22 cellular contexts compared by ENCODE assay signal in the genomic region with DNA sequence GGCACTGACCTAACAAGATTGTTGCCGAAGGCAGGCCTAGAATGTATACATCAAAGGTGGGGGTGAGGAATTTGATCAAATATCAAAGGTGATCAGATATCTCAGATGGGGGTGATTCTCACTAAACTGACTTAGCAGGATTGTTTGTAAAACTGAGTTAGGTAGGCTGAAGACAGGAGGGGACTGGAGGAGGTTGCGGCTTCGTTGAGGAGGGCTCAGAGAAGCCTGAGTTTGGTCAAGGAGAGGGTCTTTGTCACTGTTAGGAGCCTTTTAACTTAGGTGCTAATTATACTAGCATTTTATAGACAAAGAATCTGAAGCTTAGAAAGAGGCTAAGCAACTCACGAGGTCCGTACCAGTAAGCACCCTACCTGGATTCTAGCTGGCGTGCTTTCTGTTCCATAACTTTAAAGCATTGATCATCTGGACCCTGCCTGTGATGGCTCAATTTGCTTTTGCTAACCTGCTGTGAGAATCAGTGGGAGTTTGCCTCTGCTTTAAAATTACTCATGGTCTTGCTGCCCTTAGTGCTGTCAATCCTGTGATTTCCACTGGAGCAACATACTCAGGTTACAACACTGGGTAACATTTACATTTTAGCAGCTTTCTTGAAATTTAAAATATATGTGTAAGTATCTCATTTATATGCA. TPM values are rescaled to one million over a fixed set of nuclear protein-coding genes. Genes with fewer than 3 reads are reported as not detected.
A peak's percentile ranks its signal among the peaks of the same experiment; 100 is the strongest.
DNase-seq lines count a peak whose midpoint lies in the region; ATAC-seq and TF ChIP-seq lines count a peak whose summit lies in the region.
"Had no signal": no experiment of that assay in that cellular context is flagged by ENCODE, and none has a peak within 500 bp of the region (broad histone marks: within the 10 kb centered on the region; RNA-seq: fewer than 3 reads in every experiment).

No MANE protein-coding gene starts in this region.

- no peak overlapping the region for H2AK5ac ChIP-seq in H9 (ENCODE audit: insufficient read length, low read length)
- H2AK5ac ChIP-seq in IMR-90 (ENCODE audit: low read depth, low read length), result no peak overlapping the region

- H2BK120ac ChIP-seq in H9 (ENCODE audit: low read depth, low read length, poor library complexity, severe bottlenecking), result no peak overlapping the region
- H2BK120ac ChIP-seq in IMR-90 (ENCODE audit: low read depth, low read length), result no peak overlapping the region

- H2BK20ac ChIP-seq in H9 (ENCODE audit: low read depth, low read length, poor library complexity, severe bottlenecking), result no peak overlapping the region
- no peak overlapping the region for H2BK20ac ChIP-seq in IMR-90 (ENCODE audit: low read depth, low read length)

- H3K4me1 Mint-ChIP-seq in H9 (peaks cover 54 to 68% of the 10 kb centered on the region in 2 experiments), nephron progenitor cell (peaks cover 62% of the 10 kb centered on the region), MCF 10A (ENCODE audit: insufficient read depth, unreplicated experiment) (peaks cover 13% of the 10 kb centered on the region)
- no peaks in the 10 kb centered on the region for H3K4me1 Mint-ChIP-seq in CD4-positive, alpha-beta T cell (ENCODE audit: low read depth)
- H3K4me1 Mint-ChIP-seq: naive B cell had no signal

- H3K9me3 ChIP-seq in H9 (ENCODE audit: control insufficient read depth, low read depth, low read length) (no peaks in the 10 kb centered on the region), IMR-90 (ENCODE audit: control insufficient read depth, insufficient read depth, low read length) (no peaks in the 10 kb centered on the region)
- no peaks in the 10 kb centered on the region for H3K9me3 ChIP-seq in CD4-positive, alpha-beta T cell (ENCODE audit: control insufficient read depth, low read length)
- H3K9me3 ChIP-seq: ovary, spleen, thoracic aorta had no signal

- H3K23ac ChIP-seq in H9 (ENCODE audit: insufficient read length, low read depth, low read length), result no peak overlapping the region
- H3K23ac ChIP-seq in IMR-90 (ENCODE audit: low read depth, low read length), result no peak overlapping the region

- no peak overlapping the region for H2AK9ac ChIP-seq in IMR-90 (replicated peaks; ENCODE audit: low read depth, low read length, poor library complexity)

- H3K14ac ChIP-seq in H9 (ENCODE audit: insufficient read depth, low read length), result no peak overlapping the region
- no peak overlapping the region for H3K14ac ChIP-seq in IMR-90 (replicated peaks; ENCODE audit: low read depth, low read length)

- TF ChIP-seq CTCF in H9 (conservative IDR thresholded peaks at IDR 0.05) (no peak), IMR-90 (conservative IDR thresholded peaks at IDR 0.05; ENCODE audit: low read depth, low read length) (no peak), nephron progenitor cell (IDR thresholded peaks at IDR 0.05) (no peak), MCF 10A (IDR thresholded peaks at IDR 0.05; ENCODE audit: unreplicated experiment) (no peak)
- no peak for TF ChIP-seq CTCF in CD4-positive, alpha-beta T cell (IDR thresholded peaks at IDR 0.05)

- POLR2A ChIA-PET in IMR-90 (lab: Charles Lee; ENCODE audit: unreplicated experiment) (no interaction called here), MCF 10A (lab: Yijun Ruan, JAX) (interaction anchor here (1.8 kb wide), 1 partner anchor 8 kb away, joined by 7 read pairs; no protein-coding TSS in a partner anchor)
- POLR2A ChIA-PET in CD4-positive, alpha-beta T cell (lab: Charles Lee), result no interaction called here

- H4K8ac ChIP-seq in H9 (replicated peaks; ENCODE audit: insufficient read length, low read depth, low read length), result no peak overlapping the region
- no peak overlapping the region for H4K8ac ChIP-seq in IMR-90 (ENCODE audit: low read depth in 2 of 2, low read length in 2 of 2)

- H2BK5ac ChIP-seq in H9 (ENCODE audit: insufficient read length, low read length) (no peak overlapping the region), IMR-90 (ENCODE audit: low read depth, low read length, poor library complexity, severe bottlenecking) (no peak overlapping the region)

- H3K27me3 ChIP-seq in H9 (ENCODE audit: insufficient read depth, low read length) (no peaks in the 10 kb centered on the region; the same call in 1 of the 2 replicates), IMR-90 (ENCODE audit: control insufficient read depth, insufficient read depth, low read length) (no peaks in the 10 kb centered on the region)
- H3K27me3 ChIP-seq in CD4-positive, alpha-beta T cell (ENCODE audit: control insufficient read depth, insufficient read depth, low read length), result no peaks in the 10 kb centered on the region
- H3K27me3 ChIP-seq: ovary, spleen had no signal

- BruUV-seq in IMR-90 (replicated peaks; lab: Mats Ljungman, UMichigan), result no TSS peak
- no TSS peak for BruUV-seq in MCF 10A (replicated peaks; lab: Mats Ljungman, UMichigan)

- H4K5ac ChIP-seq in H9 (ENCODE audit: insufficient read length, low read depth, low read length) (no peak overlapping the region), IMR-90 (ENCODE audit: low read depth, low read length) (no peak overlapping the region)

- H3K4ac ChIP-seq in H9 (ENCODE audit: low read depth, low read length), result no peak overlapping the region
- no peak overlapping the region for H3K4ac ChIP-seq in IMR-90 (ENCODE audit: low read depth, low read length)

- H3K4me3 Mint-ChIP-seq in H9 (peak overlapping the region in 1 of 2 experiments; percentile 68; a peak in 3 of 5 replicates), nephron progenitor cell (no peak overlapping the region), MCF 10A (ENCODE audit: unreplicated experiment) (no peak overlapping the region)
- H3K4me3 Mint-ChIP-seq in CD4-positive, alpha-beta T cell, result no peak overlapping the region
- H3K4me3 Mint-ChIP-seq: activated T-helper 1 cell treated with anti-CD3 and anti-CD28 coated beads, Interleukin-12 subunit alpha, Interleukin-12 subunit beta, Interleukin-2, Interleukin-4 antibody, amounts not matched to agents 30 ng/mL and 10 ng/mL and 1 ng/mL, durations not matched to agents 14 hours and 24 hours and 36 hours; IgD-negative memory B cell; stimulated activated naive B cell treated with anti-CD40 and anti-IgM and Interleukin-4, amounts not matched to agents 10 μg/mL and 1 μg/mL and 100 μg/mL, for 72 hours had no signal

- H3K27me3 Mint-ChIP-seq in H9 (ENCODE audit: low read depth), result no peaks in the 10 kb centered on the region
- no peaks in the 10 kb centered on the region for H3K27me3 Mint-ChIP-seq in nephron progenitor cell (ENCODE audit: low read depth, poor library complexity)
- H3K27me3 Mint-ChIP-seq in CD4-positive, alpha-beta T cell, result no peaks in the 10 kb centered on the region
- no peaks in the 10 kb centered on the region for H3K27me3 Mint-ChIP-seq in MCF 10A (ENCODE audit: insufficient read depth, unreplicated experiment)
- H3K27me3 Mint-ChIP-seq: IgD-negative memory B cell; stimulated activated naive B cell treated with anti-CD40 and anti-IgM and Interleukin-4, amounts not matched to agents 10 μg/mL and 1 μg/mL and 100 μg/mL, for 72 hours had no signal

- no peak overlapping the region for H2AFZ ChIP-seq in H9 (ENCODE audit: low read length)
- no peak overlapping the region for H2AFZ ChIP-seq in IMR-90 (replicated peaks; ENCODE audit: low read length, poor library complexity)

- H3K9me1 ChIP-seq in IMR-90 (ENCODE audit: insufficient read depth, low read length), result peaks cover 12% of the 10 kb centered on the region

- no peaks in the 10 kb centered on the region for H3K36me3 ChIP-seq in IMR-90 (ENCODE audit: control insufficient read depth, insufficient read depth, low read length)
- H3K36me3 ChIP-seq: ovary, spleen, thoracic aorta, WERI-Rb-1 had no signal

- no peak overlapping the region for H3K27ac ChIP-seq in H9 (ENCODE audit: insufficient read length, low read depth, low read length)
- H3K27ac ChIP-seq in IMR-90 (ENCODE audit: insufficient read depth, low read length), result no peak overlapping the region
- no peak overlapping the region for H3K27ac ChIP-seq in CD4-positive, alpha-beta T cell (ENCODE audit: low read depth, low read length)
- H3K27ac ChIP-seq: C4-2B, ovary, spleen, thoracic aorta, WERI-Rb-1 had no signal

- no peak overlapping the region for H2BK15ac ChIP-seq in H9 (ENCODE audit: low read depth, low read length)
- H2BK15ac ChIP-seq in IMR-90 (ENCODE audit: low read depth, low read length), result no peak overlapping the region

- no peak for TF ChIP-seq POLR2A in IMR-90 (IDR thresholded peaks at IDR 0.05; ENCODE audit: low read depth, low read length)

- no peak overlapping the region for H3T11ph ChIP-seq in H9 (ENCODE audit: low read length)

- H3K18ac ChIP-seq in H9 (ENCODE audit: insufficient read length, low read depth, low read length) (no peak overlapping the region), IMR-90 (ENCODE audit: low read depth, low read length) (no peak overlapping the region)

- H3K27ac Mint-ChIP-seq in H9 (peak overlapping the region; percentile 24 to 67 (median 41); a peak in 4 of 7 replicates), nephron progenitor cell (peak overlapping the region; percentile 97), MCF 10A (ENCODE audit: low read depth, unreplicated experiment) (no peak overlapping the region)
- H3K27ac Mint-ChIP-seq in CD4-positive, alpha-beta T cell, result no peak overlapping the region
- H3K27ac Mint-ChIP-seq: activated T-helper 1 cell treated with anti-CD3 and anti-CD28 coated beads, Interleukin-12 subunit alpha, Interleukin-12 subunit beta, Interleukin-2, Interleukin-4 antibody, amounts not matched to agents 30 ng/mL and 10 ng/mL and 1 ng/mL, durations not matched to agents 14 hours and 24 hours and 36 hours; IgD-negative memory B cell; stimulated activated naive B cell treated with anti-CD40 and anti-IgM and Interleukin-4, amounts not matched to agents 10 μg/mL and 1 μg/mL and 100 μg/mL, for 72 hours had no signal

- H3K9me3 Mint-ChIP-seq in H9 (no peaks in the 10 kb centered on the region), nephron progenitor cell (no peaks in the 10 kb centered on the region), MCF 10A (ENCODE audit: unreplicated experiment) (no peaks in the 10 kb centered on the region)
- H3K9me3 Mint-ChIP-seq in CD4-positive, alpha-beta T cell, result no peaks in the 10 kb centered on the region
- H3K9me3 Mint-ChIP-seq: activated T-helper 1 cell treated with anti-CD3 and anti-CD28 coated beads, Interleukin-12 subunit alpha, Interleukin-12 subunit beta, Interleukin-2, Interleukin-4 antibody, amounts not matched to agents 30 ng/mL and 10 ng/mL and 1 ng/mL, durations not matched to agents 14 hours and 24 hours and 36 hours; IgD-negative memory B cell; naive B cell; stimulated activated naive B cell treated with anti-CD40 and anti-IgM and Interleukin-4, amounts not matched to agents 10 μg/mL and 1 μg/mL and 100 μg/mL, for 72 hours had no signal

- CTCF ChIA-PET in IMR-90 (lab: Yijun Ruan, JAX), result no interaction called here
- CTCF ChIA-PET in CD4-positive, alpha-beta T cell (lab: Charles Lee), result no interaction called here
- CTCF ChIA-PET in MCF 10A (lab: Yijun Ruan, JAX), result interaction anchor here (1.2 kb wide), 1 partner anchor 37 kb away, joined by 4 read pairs; no protein-coding TSS in a partner anchor

- DNase-seq in H9 (no peak), IMR-90 (peak; percentile 15), amniotic epithelial cell (ENCODE audit: low read depth) (peak; percentile 49), nephron progenitor cell (no peak), MCF 10A (ENCODE audit: unreplicated experiment) (no peak)
- no peak for DNase-seq in CD4-positive, alpha-beta T cell
- no peak for DNase-seq in stimulated activated naive CD8-positive, alpha-beta T cell treated with anti-CD3 and anti-CD28 coated beads, Interleukin-15, Interleukin-2, amounts not matched to agents 100 U/mL and 50 U/mL, for 24 hours
- DNase-seq: activated naive CD4-positive, alpha-beta T cell treated with anti-CD3 and anti-CD28 coated beads, Interleukin-2, amount 50 U/mL, for 16 hours; kidney glomerular epithelial cell; naive B cell; NCI-H1436; ovary; spleen; stimulated activated CD4-positive, alpha-beta T cell treated with anti-CD3 and anti-CD28 coated beads, Interleukin-4, amount 100 ng/mL, for 1 hour; stimulated activated naive B cell treated with anti-CD40 and anti-IgM and Interleukin-4, amounts not matched to agents 10 μg/mL and 1 μg/mL and 100 μg/mL, for 72 hours; T-helper 9 cell; WERI-Rb-1 had no signal

- in situ Hi-C loops in IMR-90 (cut with MboI; ENCODE audit: low sequenced_read_pairs), result no loop called here

- dilution Hi-C loops in IMR-90 (cut with HindIII; ENCODE audit: low sequenced_read_pairs, unreplicated experiment), result no loop called here

- no peaks in the 10 kb centered on the region for H3K23me2 ChIP-seq in H9 (ENCODE audit: insufficient read length, low read depth, low read length, poor library complexity, severe bottlenecking)

- peak overlapping the region; percentile 23 for H3K4me2 ChIP-seq in H9 (ENCODE audit: insufficient read depth, insufficient read length, low read length)
- no peak overlapping the region for H3K4me2 ChIP-seq in IMR-90 (ENCODE audit: low read depth, low read length)

- peaks cover 24% of the 10 kb centered on the region; the same call in 1 of the 2 replicates for H3K79me2 ChIP-seq in H9 (ENCODE audit: insufficient read depth, low read length)

- no peaks in the 10 kb centered on the region for H3K79me1 ChIP-seq in H9 (ENCODE audit: insufficient read depth, low read depth, low read length, poor library complexity, severe bottlenecking)
- peaks cover 31 to 73% of the 10 kb centered on the region in 2 experiments for H3K79me1 ChIP-seq in IMR-90 (ENCODE audit: low read depth in 1 of 2, low read length in 2 of 2)

- H4K20me1 ChIP-seq in H9 (ENCODE audit: control insufficient read depth, insufficient read depth, insufficient read length) (no peaks in the 10 kb centered on the region), IMR-90 (ENCODE audit: insufficient read depth, low read length) (peaks cover 52% of the 10 kb centered on the region)

- no CpG with 5 or more reads among the region's 6 CpGs for WGBS in H9 (ENCODE audit: extremely low coverage, insufficient read length, low lambda C conversion rate)
- no CpG with 5 or more reads among the region's 6 CpGs for WGBS in IMR-90 (ENCODE audit: extremely low coverage in 2 of 2, insufficient read length in 1 of 2), 2 experiments

- H4K91ac ChIP-seq in H9 (ENCODE audit: insufficient read length, low read depth, low read length) (no peak overlapping the region), IMR-90 (ENCODE audit: insufficient read depth, low read depth, low read length) (no peak overlapping the region)

- no peak overlapping the region for H2BK12ac ChIP-seq in H9 (ENCODE audit: insufficient read length, low read depth, low read length)

- no peak for ATAC-seq in IMR-90 (ENCODE audit: low read depth)
- no peak for ATAC-seq in CD4-positive, alpha-beta T cell (ENCODE audit: poor library complexity)
- ATAC-seq in stimulated activated naive CD8-positive, alpha-beta T cell treated with anti-CD3 and anti-CD28 coated beads, Interleukin-15, Interleukin-2, amounts not matched to agents 100 U/mL and 50 U/mL, for 24 hours, result no peak
- ATAC-seq: Right ventricle myocardium inferior; stimulated activated naive B cell treated with anti-CD40 and anti-IgM and Interleukin-4, amounts not matched to agents 10 μg/mL and 1 μg/mL and 100 μg/mL, for 72 hours had no signal

- H3K4me3 ChIP-seq in IMR-90 (ENCODE audit: insufficient read depth, low read depth, low read length), result no peak overlapping the region
- H3K4me3 ChIP-seq: ovary, spleen, thoracic aorta had no signal

- H3K56ac ChIP-seq in H9 (ENCODE audit: insufficient read length, low read depth, low read length) (no peak overlapping the region), IMR-90 (ENCODE audit: extremely low read depth, insufficient read depth, low read length) (no peak overlapping the region)

- no peak for TF ChIP-seq RAD21 in IMR-90 (IDR thresholded peaks at IDR 0.05; ENCODE audit: low read length)

- intact Hi-C loops in IMR-90 (cut with micrococcal nuclease) (no loop called here), MCF 10A (cut with micrococcal nuclease) (no loop called here)
- intact Hi-C loops in CD4-positive, alpha-beta T cell (cut with DNase I, micrococcal nuclease), result no loop called here

- H3K9ac ChIP-seq in H9 (ENCODE audit: extremely low read depth, insufficient read length, low read length), result no peak overlapping the region
- no peak overlapping the region for H3K9ac ChIP-seq in IMR-90 (ENCODE audit: low read depth, low read length)

- H3K36me3 Mint-ChIP-seq in H9 (ENCODE audit: insufficient read depth in 1 of 3, low read depth in 3 of 3) (peaks cover 0 to 1% (median 0%) of the 10 kb centered on the region in 3 experiments; a peak in 1 of 7 replicates), nephron progenitor cell (ENCODE audit: low read depth) (peaks cover 4% of the 10 kb centered on the region), MCF 10A (ENCODE audit: insufficient read depth, unreplicated experiment) (no peaks in the 10 kb centered on the region)
- H3K36me3 Mint-ChIP-seq in CD4-positive, alpha-beta T cell (ENCODE audit: low read depth), result no peaks in the 10 kb centered on the region
- H3K36me3 Mint-ChIP-seq: IgD-negative memory B cell; stimulated activated naive B cell treated with anti-CD40 and anti-IgM and Interleukin-4, amounts not matched to agents 10 μg/mL and 1 μg/mL and 100 μg/mL, for 72 hours had no signal

- H3K4me1 ChIP-seq in H9 (ENCODE audit: insufficient read depth, low read length), result peaks cover 5% of the 10 kb centered on the region; the same call in 1 of the 2 replicates
- H3K4me1 ChIP-seq in IMR-90 (ENCODE audit: control insufficient read depth, insufficient read depth, low read length), result peaks cover 6% of the 10 kb centered on the region

RNA-seq across cellular contexts. Expression of gene ITSN1, which starts 49.8 kb away (rescaled TPM):
- total RNA-seq in H9 (2021), result 90.7 and 94.2 TPM in 2 replicates
- 56.4 and 62.0 TPM in 2 replicates for total RNA-seq in IMR-90 (2012; rRNA removed)
- 40.3 and 45.4 TPM in 2 replicates for polyA plus RNA-seq in IMR-90 (2012; rRNA removed)
- polyA plus RNA-seq in IMR-90 (2012; cell fraction: cytosol; rRNA removed), result 25.6 and 29.6 TPM in 2 replicates
- 68.1 and 155 TPM in 2 replicates for polyA plus RNA-seq in IMR-90 (2012; cell fraction: nucleus; rRNA removed; ENCODE audit: low replicate concordance)
- 1 to 10 TPM; 2.1 to 3.0 TPM for total RNA-seq in CD4-positive, alpha-beta T cell
- total RNA-seq in MCF 10A (2022), result 41.1 and 42.6 TPM in 2 replicates

RNA-seq across cellular contexts. Expression of gene CRYZL1, which starts 50.5 kb away (rescaled TPM):
- total RNA-seq in H9 (2021) (13.5 and 15.4 TPM in 2 replicates), IMR-90 (2012; rRNA removed) (19.9 and 23.1 TPM in 2 replicates), MCF 10A (2022) (35.2 and 40.0 TPM in 2 replicates)
- 23.7 and 28.5 TPM in 2 replicates for polyA plus RNA-seq in IMR-90 (2012; rRNA removed)
- polyA plus RNA-seq in IMR-90 (2012; cell fraction: cytosol; rRNA removed), result 6.0 and 13.5 TPM in 2 replicates
- polyA plus RNA-seq in IMR-90 (2012; cell fraction: nucleus; rRNA removed; ENCODE audit: low replicate concordance), result 4.7 and 68.1 TPM in 2 replicates
- total RNA-seq in CD4-positive, alpha-beta T cell, result 10 to 100 TPM; 28.6 to 30.5 TPM

Comparison
In these comparisons a context has a peak if more than half of its experiments do, and no peak if none do; other contexts are left out.
1. DNase-seq: peak in IMR-90 (single experiment) and amniotic epithelial cell (single experiment); none in H9 (single experiment), nephron progenitor cell (single experiment), CD4-positive, alpha-beta T cell (0 of 10), MCF 10A (single experiment) and stimulated activated naive CD8-positive, alpha-beta T cell treated with anti-CD3 and anti-CD28 coated beads, Interleukin-15, Interleukin-2, amounts not matched to agents 100 U/mL and 50 U/mL, for 24 hours (single experiment).
2. H3K27ac Mint-ChIP-seq: peak in H9 (3 of 3) and nephron progenitor cell (single experiment); none in CD4-positive, alpha-beta T cell (single experiment) and MCF 10A (single experiment).
3. RNA of gene ITSN1, which starts 49.8 kb away (total RNA-seq): 90.7 to 94.2 TPM in H9, 56.4 to 62.0 TPM in IMR-90 and 41.1 to 42.6 TPM in MCF 10A; 2.1 to 3.0 TPM in CD4-positive, alpha-beta T cell; every median in the first group is over 10 times any median in the second.